Comparison of ENCODE assay signal across 20 cellular contexts in genomic region chr9:38037981-38038306, GRCh38. TPM values are rescaled to one million over a fixed set of nuclear protein-coding genes. Genes with fewer than 3 reads are reported as not detected.
DNase-seq lines count a peak whose midpoint lies in the region; ATAC-seq and TF ChIP-seq lines count a peak whose summit lies in the region.
"Had no signal": no experiment of that assay in that cellular context is flagged by ENCODE, and none has a peak within 500 bp of the region (broad histone marks: within the 10 kb centered on the region; RNA-seq: fewer than 3 reads in every experiment).

No MANE protein-coding gene starts in this region.

- peak overlapping the region; percentile 37 for H3K4me2 ChIP-seq in smooth muscle cell

- H3K4me3 Mint-ChIP-seq in activated T-helper 17 cell treated with anti-CD3 and anti-CD28 coated beads, Interleukin-2, amount 50 U/mL, for 72 hours = no peak overlapping the region
- H3K4me3 Mint-ChIP-seq: CD4-positive, alpha-beta T cell; stimulated activated memory B cell treated with anti-CD40 and anti-IgM and Interleukin-4, amounts not matched to agents 10 μg/mL and 1 μg/mL and 100 μg/mL, for 72 hours; T-helper 2 cell treated with Interferon-gamma antibody and Interleukin-4, amounts not matched to agents 5 μg/mL and 100 μg/mL, for 36 hours had no signal

- peaks cover 76% of the 10 kb centered on the region for H4K20me1 ChIP-seq in smooth muscle cell (ENCODE audit: low read depth)

- no peaks in the 10 kb centered on the region for H3K9me3 ChIP-seq in heart left ventricle
- H3K9me3 ChIP-seq in right atrium auricular region = no peaks in the 10 kb centered on the region
- H3K9me3 ChIP-seq in smooth muscle cell (replicated peaks; ENCODE audit: low read depth) = no peaks in the 10 kb centered on the region
- H3K9me3 ChIP-seq: tibial nerve had no signal

- no peak for TF ChIP-seq POLR2A in heart left ventricle (IDR thresholded peaks at IDR 0.05)

- no peak overlapping the region for H3K9ac ChIP-seq in smooth muscle cell (ENCODE audit: low read depth)

- peak overlapping the region in 8 of 12 donors; percentile 12 to 77 (median 42) for H3K27ac ChIP-seq in heart left ventricle
- peak overlapping the region; percentile 77 to 79 for H3K27ac ChIP-seq in right atrium auricular region
- peak overlapping the region; percentile 96 for H3K27ac ChIP-seq in smooth muscle cell (ENCODE audit: low read depth)
- H3K27ac ChIP-seq: HL-60 had no signal

- H3K27me3 Mint-ChIP-seq in activated T-helper 17 cell treated with anti-CD3 and anti-CD28 coated beads, Interleukin-2, amount 50 U/mL, for 72 hours = no peaks in the 10 kb centered on the region
- H3K27me3 Mint-ChIP-seq: CD4-positive, alpha-beta T cell had no signal

- no peaks in the 10 kb centered on the region for H3K9me3 Mint-ChIP-seq in activated T-helper 17 cell treated with anti-CD3 and anti-CD28 coated beads, Interleukin-2, amount 50 U/mL, for 72 hours
- H3K9me3 Mint-ChIP-seq: CD4-positive, alpha-beta T cell; neural crest cell; stimulated activated memory B cell treated with anti-CD40 and anti-IgM and Interleukin-4, amounts not matched to agents 10 μg/mL and 1 μg/mL and 100 μg/mL, for 72 hours; T-helper 2 cell treated with Interferon-gamma antibody and Interleukin-4, amounts not matched to agents 5 μg/mL and 100 μg/mL, for 36 hours had no signal

- H3K36me3 ChIP-seq in heart left ventricle = no peaks in the 10 kb centered on the region
- no peaks in the 10 kb centered on the region for H3K36me3 ChIP-seq in right atrium auricular region
- no peaks in the 10 kb centered on the region for H3K36me3 ChIP-seq in smooth muscle cell (ENCODE audit: low read depth)
- H3K36me3 ChIP-seq: tibial nerve had no signal

- ATAC-seq in heart left ventricle (no peak), Right ventricle myocardium inferior (no peak), GM19467 (IDR thresholded peaks at IDR 0.05; ENCODE audit: unreplicated experiment) (no peak)
- ATAC-seq in activated T-helper 17 cell treated with anti-CD3 and anti-CD28 coated beads, Interleukin-2, amount 50 U/mL, for 72 hours (replicated peaks) = no peak

- peak in 1 of 5 donors; percentile 28 for DNase-seq in heart left ventricle
- DNase-seq in Right ventricle myocardium inferior (ENCODE audit: missing footprints) = no peak
- no peak for DNase-seq in right atrium auricular region (ENCODE audit: low spot score)
- DNase-seq in smooth muscle cell (lab: John Stamatoyannopoulos, UW; ENCODE audit: unreplicated experiment) = no peak
- DNase-seq in activated CD4-positive, alpha-beta T cell treated with anti-CD3 and anti-CD28 coated beads, Interleukin-2, amount 50 U/mL, for 1 hour = no peak
- no peak for DNase-seq in DMS53 (lab: John Stamatoyannopoulos, UW)
- DNase-seq: activated CD8-positive, alpha-beta memory T cell treated with anti-CD3 and anti-CD28 coated beads for 24 hours; CD4-positive, alpha-beta T cell; DMS79; glutamatergic neuron; midbrain; NCI-H510A; SIG-M5 had no signal

- H3K4me1 Mint-ChIP-seq in activated T-helper 17 cell treated with anti-CD3 and anti-CD28 coated beads, Interleukin-2, amount 50 U/mL, for 72 hours = peaks cover 4% of the 10 kb centered on the region

- no peaks in the 10 kb centered on the region for H3K27me3 ChIP-seq in heart left ventricle
- no peaks in the 10 kb centered on the region for H3K27me3 ChIP-seq in right atrium auricular region
- no peaks in the 10 kb centered on the region for H3K27me3 ChIP-seq in smooth muscle cell (ENCODE audit: low read depth)
- H3K27me3 ChIP-seq: tibial nerve had no signal

- H3K27ac Mint-ChIP-seq in activated T-helper 17 cell treated with anti-CD3 and anti-CD28 coated beads, Interleukin-2, amount 50 U/mL, for 72 hours = peak overlapping the region; percentile 3
- H3K27ac Mint-ChIP-seq: CD4-positive, alpha-beta T cell; stimulated activated memory B cell treated with anti-CD40 and anti-IgM and Interleukin-4, amounts not matched to agents 10 μg/mL and 1 μg/mL and 100 μg/mL, for 72 hours; T-helper 2 cell treated with Interferon-gamma antibody and Interleukin-4, amounts not matched to agents 5 μg/mL and 100 μg/mL, for 36 hours had no signal

- H3K4me3 ChIP-seq in heart left ventricle (no peak overlapping the region), right atrium auricular region (no peak overlapping the region), smooth muscle cell (no peak overlapping the region)
- H3K4me3 ChIP-seq: tibial nerve had no signal

- intact Hi-C loops in heart left ventricle (cut with DNase I) = loop anchor here in 1 of 10 donors (2.0 kb wide), 1 partner anchor 19 kb away; no protein-coding TSS in a partner anchor
- intact Hi-C loops in Right ventricle myocardium inferior (cut with DNase I) = loop anchor here (5.0 kb wide), 1 partner anchor 39 kb away; no protein-coding TSS in a partner anchor

- WGBS in heart left ventricle, 4 donors = 79 to 92% (median 88%) methylated on average over 5 of the region's 5 CpGs
- 86% methylated on average over 5 of the region's 5 CpGs for WGBS in smooth muscle cell (ENCODE audit: low lambda C conversion rate)

- no peak overlapping the region for H2AFZ ChIP-seq in smooth muscle cell (ENCODE audit: low read depth)

- TF ChIP-seq CTCF in heart left ventricle (IDR thresholded peaks at IDR 0.05) = no peak
- TF ChIP-seq CTCF in right atrium auricular region (IDR thresholded peaks at IDR 0.05) = no peak
- no peak for TF ChIP-seq CTCF in smooth muscle cell (IDR thresholded peaks at IDR 0.05; ENCODE audit: borderline replicate concordance, insufficient read depth, poor library complexity, severe bottlenecking)

- H3F3A ChIP-seq in smooth muscle cell (ENCODE audit: low read depth) = peaks cover 17% of the 10 kb centered on the region

- peaks cover 64% of the 10 kb centered on the region for H3K79me2 ChIP-seq in smooth muscle cell (ENCODE audit: low read depth)

- H3K36me3 Mint-ChIP-seq in activated T-helper 17 cell treated with anti-CD3 and anti-CD28 coated beads, Interleukin-2, amount 50 U/mL, for 72 hours (ENCODE audit: low read depth) = no peaks in the 10 kb centered on the region
- H3K36me3 Mint-ChIP-seq: stimulated activated memory B cell treated with anti-CD40 and anti-IgM and Interleukin-4, amounts not matched to agents 10 μg/mL and 1 μg/mL and 100 μg/mL, for 72 hours had no signal

- H3K4me1 ChIP-seq in heart left ventricle = peaks cover 4 to 83% (median 57%) of the 10 kb centered on the region in 12 donors
- peaks cover 0 to 83% of the 10 kb centered on the region in 2 donors for H3K4me1 ChIP-seq in right atrium auricular region
- peaks cover 27% of the 10 kb centered on the region for H3K4me1 ChIP-seq in smooth muscle cell (ENCODE audit: low read depth)

RNA-seq across cellular contexts. Expression of gene SHB, which starts 31.1 kb away (rescaled TPM):
- total RNA-seq in heart left ventricle = 10 to 100 TPM; 10.7 to 31.4 (median 21.4) TPM
- polyA plus RNA-seq in heart left ventricle = 10 to 100 TPM in 1 of 2 donors, 1 to 10 TPM in 1; 7.8 to 23.2 TPM
- total RNA-seq in Right ventricle myocardium inferior = 14.7 TPM
- total RNA-seq in activated T-helper 17 cell treated with anti-CD3 and anti-CD28 coated beads, Interleukin-2, amount 50 U/mL, for 72 hours = 1 to 10 TPM in 1 of 2 donors, under 1 TPM in 1; 0.95 to 1.7 TPM
- total RNA-seq in right atrium auricular region = 10 to 100 TPM; 33.9 to 39.9 TPM
- 14.3 and 16.4 TPM in 2 replicates for total RNA-seq in smooth muscle cell
- polyA plus RNA-seq in smooth muscle cell = 32.4 and 35.0 TPM in 2 replicates

Comparison
In these comparisons a context has a peak if more than half of its experiments do, and no peak if none do; other contexts are left out.
1. H3K27ac ChIP-seq: peak in every context shown above with its lines; median percentile 96 in smooth muscle cell; 78 in right atrium auricular region; 42 in heart left ventricle.